9 cellular contexts compared by ENCODE assay signal in the genomic region with DNA sequence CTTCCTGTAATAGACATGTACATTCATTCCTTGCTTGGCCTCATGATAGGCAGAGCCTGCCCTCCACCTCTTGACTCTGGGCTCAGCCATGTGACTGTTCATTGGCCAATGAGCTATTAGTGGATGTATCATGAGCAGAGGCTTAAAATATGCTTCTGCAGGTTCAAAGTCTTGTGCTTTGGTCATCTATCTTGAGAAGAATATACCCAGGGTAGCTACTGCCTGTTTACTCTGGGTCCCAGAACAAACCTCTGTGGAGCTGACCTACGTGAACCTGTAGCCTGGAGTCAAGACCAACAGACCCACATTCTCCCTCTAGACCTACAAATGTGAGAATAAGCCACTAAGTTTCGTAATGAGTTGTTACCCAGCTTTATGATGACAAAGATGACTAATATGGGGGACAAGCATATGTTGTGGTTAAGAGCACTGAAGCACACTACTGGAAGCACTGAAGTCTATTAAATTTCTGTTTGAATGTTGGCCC.
DNase-seq lines count a peak whose midpoint lies in the region; ATAC-seq and TF ChIP-seq lines count a peak whose summit lies in the region.
"Had no signal": no experiment of that assay in that cellular context is flagged by ENCODE, and none has a peak within 500 bp of the region (broad histone marks: within the 10 kb centered on the region; RNA-seq: fewer than 3 reads in every experiment).

No MANE protein-coding gene starts in this region.

- H3K79me2 ChIP-seq in mammary epithelial cell (ENCODE audit: insufficient read depth, low read length) (peaks cover 11% of the 10 kb centered on the region), osteoblast (ENCODE audit: insufficient read depth, low read length) (no peaks in the 10 kb centered on the region)

- CTCF ChIA-PET in mammary epithelial cell (lab: Charles Lee; ENCODE audit: low non-redundant PET), result no interaction called here

- dilution Hi-C loops in mammary epithelial cell (cut with HindIII; ENCODE audit: low sequenced_read_pairs), result no loop called here

- H3K4me3 ChIP-seq in mammary epithelial cell (replicated peaks in 1 of 3; ENCODE audit: insufficient read depth in 1 of 3, low read depth in 2 of 3, low read length in 3 of 3) (no peak overlapping the region), osteoblast (ENCODE audit: insufficient read depth, low read length) (no peak overlapping the region)
- H3K4me3 ChIP-seq: thoracic aorta had no signal

- WGBS in mammary epithelial cell (ENCODE audit: low coverage, missing lambda C conversion rate), result 31% methylated on average over 2 of the region's 2 CpGs

- no peaks in the 10 kb centered on the region for H3K27me3 ChIP-seq in mammary epithelial cell (ENCODE audit: insufficient read depth, low read length)
- no peaks in the 10 kb centered on the region for H3K27me3 ChIP-seq in osteoblast (ENCODE audit: insufficient read depth, low read length)

- H3K4me1 ChIP-seq in mammary epithelial cell (ENCODE audit: insufficient read depth, low read length) (peaks cover 12% of the 10 kb centered on the region), osteoblast (ENCODE audit: insufficient read depth, low read length) (no peaks in the 10 kb centered on the region)

- ATAC-seq in GM18511 (IDR thresholded peaks at IDR 0.05; ENCODE audit: unreplicated experiment), result peak; percentile 100
- ATAC-seq in GM21529 (IDR thresholded peaks at IDR 0.05; ENCODE audit: unreplicated experiment), result peak; percentile 99
- ATAC-seq in HG03575 (IDR thresholded peaks at IDR 0.05; ENCODE audit: extremely low read depth, insufficient number of reproducible peaks, low FRiP score, unreplicated experiment), result peak; percentile 98

- DNase-seq in mammary epithelial cell (peak; percentile 35), AG08396 (ENCODE audit: low spot score) (no peak), NCI-H1694 (lab: John Stamatoyannopoulos, UW) (no peak), osteoblast (ENCODE audit: insufficient read length, low spot score, missing footprints) (no peak), NCI-H2196 treated with DMSO at 0.1 percent for 48 hours (lab: John Stamatoyannopoulos, UW; ENCODE audit: unreplicated experiment) (no peak)

- H3K9ac ChIP-seq in mammary epithelial cell (ENCODE audit: insufficient read depth, low read length), result no peak overlapping the region

- no TSS peak for BruUV-seq in mammary epithelial cell (replicated peaks; lab: Mats Ljungman, UMichigan)

- no peaks in the 10 kb centered on the region for H3K36me3 ChIP-seq in mammary epithelial cell (ENCODE audit: insufficient read depth, low read length)
- no peaks in the 10 kb centered on the region for H3K36me3 ChIP-seq in osteoblast (ENCODE audit: insufficient read depth, low read length)
- H3K36me3 ChIP-seq: thoracic aorta had no signal

- H3K4me2 ChIP-seq in mammary epithelial cell (ENCODE audit: insufficient read depth, low read depth, low read length) (no peak overlapping the region), osteoblast (ENCODE audit: insufficient read depth, low read length) (no peak overlapping the region)

- H3K9me3 ChIP-seq in mammary epithelial cell (replicated peaks; ENCODE audit: insufficient read depth, low read length) (no peaks in the 10 kb centered on the region), osteoblast (ENCODE audit: low read depth, low read length) (no peaks in the 10 kb centered on the region)
- H3K9me3 ChIP-seq: thoracic aorta had no signal

- no peaks in the 10 kb centered on the region for H4K20me1 ChIP-seq in mammary epithelial cell (ENCODE audit: insufficient read depth, low read length)
- H4K20me1 ChIP-seq in osteoblast (ENCODE audit: insufficient read depth, low read length), result no peaks in the 10 kb centered on the region

- in situ Hi-C loops in mammary epithelial cell (cut with MboI; ENCODE audit: low sequenced_read_pairs in 2 of 2), result no loop called here

- intact Hi-C loops in mammary epithelial cell (cut with micrococcal nuclease), result no loop called here

- TF ChIP-seq CTCF in mammary epithelial cell (conservative IDR thresholded peaks at IDR 0.05 in 1 of 2, IDR thresholded peaks at IDR 0.05 in 1 of 2; ENCODE audit: extremely low read depth in 1 of 2, insufficient read depth in 1 of 2, low read depth in 1 of 2, low read length in 2 of 2) (no peak), osteoblast (IDR thresholded peaks at IDR 0.05; ENCODE audit: extremely low read depth, low read depth, low read length) (no peak)

- no peak overlapping the region for H3K27ac ChIP-seq in mammary epithelial cell (ENCODE audit: insufficient read depth, low read depth, low read length)
- no peak overlapping the region for H3K27ac ChIP-seq in osteoblast (ENCODE audit: low read depth, low read length)
- H3K27ac ChIP-seq: thoracic aorta had no signal

- H2AFZ ChIP-seq in mammary epithelial cell (ENCODE audit: low read depth, low read length) (peak overlapping the region; percentile 60), osteoblast (ENCODE audit: low read length) (no peak overlapping the region)
